ENCODE assay signal across 21 cellular contexts in the genomic region with DNA sequence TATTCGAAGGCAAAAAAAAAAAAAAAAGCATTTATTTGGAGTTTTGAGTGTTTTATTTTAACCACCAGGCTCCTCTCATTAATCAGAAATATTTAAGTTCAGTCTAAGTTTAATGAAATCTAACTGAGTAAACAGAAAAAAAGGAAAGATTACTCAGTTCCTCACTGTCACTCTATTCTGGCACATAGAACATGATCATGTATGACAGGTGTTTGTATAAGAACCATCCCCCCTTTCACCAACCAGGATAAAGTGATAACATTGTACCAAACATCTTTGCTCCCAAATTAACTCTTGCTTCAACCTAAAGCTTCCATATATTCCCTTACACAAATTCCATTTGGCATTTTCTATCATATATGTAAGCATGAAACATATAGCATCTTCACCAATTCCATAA.
DNase-seq lines count a peak whose midpoint lies in the region; ATAC-seq and TF ChIP-seq lines count a peak whose summit lies in the region.
"Had no signal": no experiment of that assay in that cellular context is flagged by ENCODE, and none has a peak within 500 bp of the region (broad histone marks: within the 10 kb centered on the region; RNA-seq: fewer than 3 reads in every experiment).

No MANE protein-coding gene starts in this region.

- CTCF ChIA-PET in PC-9 (lab: Charles Lee), result no interaction called here

- POLR2A ChIA-PET in PC-9 (lab: Charles Lee; ENCODE audit: unreplicated experiment), result no interaction called here

- BruUV-seq in PC-9 (replicated peaks; lab: Mats Ljungman, UMichigan), result no TSS peak

- H3K27ac ChIP-seq in PC-9 (no peak overlapping the region), parathyroid adenoma (peak overlapping the region; percentile 15), gastrocnemius medialis (peak overlapping the region in 3 of 4 donors; percentile 60 to 64 (median 62)), vagina (no peak overlapping the region)
- H3K27ac ChIP-seq: BLaER1, C4-2B had no signal

- H3K9me3 ChIP-seq in PC-9 (ENCODE audit: insufficient read depth, low read depth) (no peaks in the 10 kb centered on the region; the same call in 1 of the 2 replicates), parathyroid adenoma (ENCODE audit: control insufficient read depth, low read length) (no peaks in the 10 kb centered on the region), gastrocnemius medialis (no peaks in the 10 kb centered on the region), vagina (no peaks in the 10 kb centered on the region)
- H3K9me3 ChIP-seq: BE2C, BLaER1, Caco-2 had no signal

- no peaks in the 10 kb centered on the region for H4K20me1 ChIP-seq in PC-9 (ENCODE audit: insufficient read depth)
- H4K20me1 ChIP-seq: BLaER1 had no signal

- no peaks in the 10 kb centered on the region for H3K79me2 ChIP-seq in PC-9 (ENCODE audit: low read depth)
- H3K79me2 ChIP-seq in parathyroid adenoma, result no peaks in the 10 kb centered on the region

- H3F3A ChIP-seq in PC-9 (ENCODE audit: insufficient read depth, low read depth), result no peaks in the 10 kb centered on the region

- peak in 1 of 2 donors; percentile 63 for ATAC-seq in gastrocnemius medialis
- ATAC-seq: CD8-positive, alpha-beta T cell; GM12878 had no signal

- H3K4me3 ChIP-seq in PC-9 (no peak overlapping the region), parathyroid adenoma (ENCODE audit: low read depth, low read length) (no peak overlapping the region), gastrocnemius medialis (no peak overlapping the region), vagina (no peak overlapping the region)
- H3K4me3 ChIP-seq: BLaER1, GM12878 had no signal

- H3K4me2 ChIP-seq in PC-9 (no peak overlapping the region), parathyroid adenoma (ENCODE audit: low read length) (no peak overlapping the region)

- H3K9ac ChIP-seq in parathyroid adenoma, result no peak overlapping the region
- H3K9ac ChIP-seq: BLaER1 had no signal

- DNase-seq in PC-9, result no peak
- no peak for DNase-seq in gastrocnemius medialis
- no peak for DNase-seq in retina
- DNase-seq in vagina (ENCODE audit: extremely low spot score in 2 of 2), result no peak
- no peak for DNase-seq in GM19240 (ENCODE audit: insufficient read length, low spot score)
- DNase-seq in LoVo (ENCODE audit: low spot score), result no peak
- DNase-seq: 8988T; ACHN; BE2C; Caco-2; Calu3; CD4-positive, alpha-beta T cell; CD8-positive, alpha-beta T cell; DMS79; DND-41; EL; GDM1 had no signal

- H3K27me3 ChIP-seq in PC-9 (ENCODE audit: insufficient read depth, low read depth), result no peaks in the 10 kb centered on the region
- H3K27me3 ChIP-seq in parathyroid adenoma (ENCODE audit: control insufficient read depth, insufficient read depth, low read length), result no peaks in the 10 kb centered on the region
- no peaks in the 10 kb centered on the region for H3K27me3 ChIP-seq in gastrocnemius medialis
- H3K27me3 ChIP-seq in vagina, result no peaks in the 10 kb centered on the region
- H3K27me3 ChIP-seq: BE2C, BLaER1 had no signal

- in situ Hi-C loops in gastrocnemius medialis (cut with MboI; ENCODE audit: low sequenced_read_pairs in 4 of 4), result no loop called here

- H3K4me1 ChIP-seq in PC-9 (replicated peaks; ENCODE audit: insufficient read depth) (no peaks in the 10 kb centered on the region), parathyroid adenoma (peaks cover 20% of the 10 kb centered on the region), gastrocnemius medialis (peaks cover 8 to 9% of the 10 kb centered on the region in 2 donors), vagina (no peaks in the 10 kb centered on the region)
- H3K4me1 ChIP-seq: BE2C, Caco-2 had no signal

- TF ChIP-seq POLR2A in gastrocnemius medialis (IDR thresholded peaks at IDR 0.05) (no peak), vagina (IDR thresholded peaks at IDR 0.05) (no peak)

- intact Hi-C loops in PC-9 (cut with micrococcal nuclease; ENCODE audit: unreplicated experiment) (no loop called here), gastrocnemius medialis (cut with DNase I; ENCODE audit: low total_unique reads) (no loop called here), vagina (cut with DNase I) (no loop called here)

- TF ChIP-seq CTCF in PC-9 (conservative IDR thresholded peaks at IDR 0.05), result no peak
- no peak for TF ChIP-seq CTCF in parathyroid adenoma (IDR thresholded peaks at IDR 0.05)
- no peak for TF ChIP-seq CTCF in gastrocnemius medialis (IDR thresholded peaks at IDR 0.05 in 4 of 5, conservative IDR thresholded peaks at IDR 0.05 in 1 of 5)
- no peak for TF ChIP-seq CTCF in vagina (IDR thresholded peaks at IDR 0.05)

- peak overlapping the region; percentile 6; the same call in 1 of the 2 replicates for H2AFZ ChIP-seq in PC-9
- peak overlapping the region; percentile 56 for H2AFZ ChIP-seq in parathyroid adenoma

- no peaks in the 10 kb centered on the region for H3K36me3 ChIP-seq in PC-9 (ENCODE audit: low read depth)
- no peaks in the 10 kb centered on the region for H3K36me3 ChIP-seq in parathyroid adenoma (ENCODE audit: control insufficient read depth, insufficient read depth, low read length)
- no peaks in the 10 kb centered on the region for H3K36me3 ChIP-seq in gastrocnemius medialis
- H3K36me3 ChIP-seq in vagina, result no peaks in the 10 kb centered on the region
- H3K36me3 ChIP-seq: BE2C, BLaER1 had no signal

- H3K9me2 ChIP-seq in PC-9 (ENCODE audit: insufficient read depth), result no peaks in the 10 kb centered on the region; the same call in 1 of the 2 replicates

Comparison
In these comparisons a context has a peak if more than half of its experiments do, and no peak if none do; other contexts are left out.
1. H3K27ac ChIP-seq: peak in parathyroid adenoma (single experiment) and gastrocnemius medialis (3 of 4); none in PC-9 (single experiment) and vagina (single experiment).